ENCODE assay signal across 2 cellular contexts in genomic region chr6:30610065-30610464, GRCh38.
TF ChIP-seq lines count a peak whose summit lies in the region.

No MANE protein-coding gene starts in this region.

TF ChIP-seq in SK-N-SH, 30 proteins besides CTCF, POLR2A, EP300 and RAD21:
- TF ChIP-seq NRF1 (IDR thresholded peaks at IDR 0.05; ENCODE audit: low read depth, low read length): no peak
- TF ChIP-seq CHD2 (IDR thresholded peaks at IDR 0.05; ENCODE audit: low read length, partially characterized antibody): no peak
- peak; percentile 16; the same call in 1 of the 2 replicates for TF ChIP-seq POLR2AphosphoS5 (IDR thresholded peaks at IDR 0.05; ENCODE audit: low read depth, low read length)
- no peak for TF ChIP-seq SIN3A (IDR thresholded peaks at IDR 0.05; ENCODE audit: borderline replicate concordance, low read depth, low read length)
- no peak for TF ChIP-seq IRF3 (IDR thresholded peaks at IDR 0.05; ENCODE audit: low read depth, low read length)
- TF ChIP-seq GABPA (IDR thresholded peaks at IDR 0.05; ENCODE audit: low read depth): no peak
- TF ChIP-seq RXRA (IDR thresholded peaks at IDR 0.05; ENCODE audit: borderline replicate concordance, low read depth): no peak
- TF ChIP-seq ZBTB33 (IDR thresholded peaks at IDR 0.05; ENCODE audit: borderline replicate concordance, low read depth): no peak

TF ChIP-seq in SK-N-SH treated with all-trans-retinoic acid at 6 μM for 48 hours, 23 proteins besides CTCF, POLR2A, EP300 and RAD21:
- TF ChIP-seq ISL1 (CRISPR knock-in tag; IDR thresholded peaks at IDR 0.05): no peak
- TF ChIP-seq PPARA (CRISPR knock-in tag; IDR thresholded peaks at IDR 0.05; ENCODE audit: borderline replicate concordance): no peak
TF ChIP-seq in SK-N-SH treated with all-trans-retinoic acid at 6 μM for 48 hours: peak in this region for 0.
